In genomic region chr1:52404116-52404974, GRCh38 we compare ENCODE assay signal across 1 cellular context.
TF ChIP-seq lines count a peak whose summit lies in the region.

Gene ORC1 (minus strand): TSS chr1:52404423. CDS start chr1:52402223, 2,200 bp downstream.
A gene with protein sequence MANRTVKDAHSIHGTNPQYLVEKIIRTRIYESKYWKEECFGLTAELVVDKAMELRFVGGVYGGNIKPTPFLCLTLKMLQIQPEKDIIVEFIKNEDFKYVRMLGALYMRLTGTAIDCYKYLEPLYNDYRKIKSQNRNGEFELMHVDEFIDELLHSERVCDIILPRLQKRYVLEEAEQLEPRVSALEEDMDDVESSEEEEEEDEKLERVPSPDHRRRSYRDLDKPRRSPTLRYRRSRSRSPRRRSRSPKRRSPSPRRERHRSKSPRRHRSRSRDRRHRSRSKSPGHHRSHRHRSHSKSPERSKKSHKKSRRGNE (plus strand): TSS chr1:52404602. CDS start chr1:52404750, 148 bp downstream.

TF ChIP-seq in HepG2, 621 proteins besides CTCF, POLR2A, EP300 and RAD21 (continued from another document and continues in another):
- TF ChIP-seq, protein P1, sequence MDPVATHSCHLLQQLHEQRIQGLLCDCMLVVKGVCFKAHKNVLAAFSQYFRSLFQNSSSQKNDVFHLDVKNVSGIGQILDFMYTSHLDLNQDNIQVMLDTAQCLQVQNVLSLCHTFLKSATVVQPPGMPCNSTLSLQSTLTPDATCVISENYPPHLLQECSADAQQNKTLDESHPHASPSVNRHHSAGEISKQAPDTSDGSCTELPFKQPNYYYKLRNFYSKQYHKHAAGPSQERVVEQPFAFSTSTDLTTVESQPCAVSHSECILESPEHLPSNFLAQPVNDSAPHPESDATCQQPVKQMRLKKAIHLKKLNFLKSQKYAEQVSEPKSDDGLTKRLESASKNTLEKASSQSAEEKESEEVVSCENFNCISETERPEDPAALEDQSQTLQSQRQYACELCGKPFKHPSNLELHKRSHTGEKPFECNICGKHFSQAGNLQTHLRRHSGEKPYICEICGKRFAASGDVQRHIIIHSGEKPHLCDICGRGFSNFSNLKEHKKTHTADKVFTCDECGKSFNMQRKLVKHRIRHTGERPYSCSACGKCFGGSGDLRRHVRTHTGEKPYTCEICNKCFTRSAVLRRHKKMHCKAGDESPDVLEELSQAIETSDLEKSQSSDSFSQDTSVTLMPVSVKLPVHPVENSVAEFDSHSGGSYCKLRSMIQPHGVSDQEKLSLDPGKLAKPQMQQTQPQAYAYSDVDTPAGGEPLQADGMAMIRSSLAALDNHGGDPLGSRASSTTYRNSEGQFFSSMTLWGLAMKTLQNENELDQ (CRISPR knock-in tag; IDR thresholded peaks at IDR 0.05; ENCODE audit: borderline replicate concordance), result peak; percentile 7; the same call in 1 of the 2 replicates
- TF ChIP-seq ZSCAN9 (CRISPR knock-in tag; IDR thresholded peaks at IDR 0.05; ENCODE audit: borderline replicate concordance) (no peak), SETDB1 (CRISPR knock-in tag; IDR thresholded peaks at IDR 0.05; ENCODE audit: borderline replicate concordance) (no peak), RFXAP (CRISPR knock-in tag; IDR thresholded peaks at IDR 0.05; ENCODE audit: borderline replicate concordance) (0 out of 2 replicates have a peak, but pooled peaks have one; percentile 47), SAFB2 (CRISPR knock-in tag; IDR thresholded peaks at IDR 0.05; ENCODE audit: borderline replicate concordance, low read depth) (0 out of 2 replicates have a peak, but pooled peaks have one; percentile 87), ZSCAN25 (CRISPR knock-in tag; IDR thresholded peaks at IDR 0.05) (0 out of 2 replicates have a peak, but pooled peaks have one; percentile 25), CBX2 (IDR thresholded peaks at IDR 0.05; ENCODE audit: low read depth, low read length) (no peak), CBX2 (CRISPR knock-in tag; IDR thresholded peaks at IDR 0.05; ENCODE audit: low read depth) (peak; percentile 19; the same call in 1 of the 2 replicates), IKZF1 (IDR thresholded peaks at IDR 0.05) (no peak), KAT7 (CRISPR knock-in tag; IDR thresholded peaks at IDR 0.05; ENCODE audit: borderline replicate concordance) (no peak), EHMT2 (IDR thresholded peaks at IDR 0.05; ENCODE audit: borderline replicate concordance, low read depth, low read length) (no peak), RBM39 (IDR thresholded peaks at IDR 0.05; ENCODE audit: low read depth, low read length, poor library complexity, severe bottlenecking) (peak; percentile 65), SNAPC4 (CRISPR knock-in tag; IDR thresholded peaks at IDR 0.05) (0 out of 2 replicates have a peak, but pooled peaks have one; percentile 68), NFRKB (IDR thresholded peaks at IDR 0.05) (peak; percentile 47; the same call in 1 of the 2 replicates), ZNF678 (CRISPR knock-in tag; IDR thresholded peaks at IDR 0.05) (0 out of 2 replicates have a peak, but pooled peaks have one; percentile 35), TP53 (CRISPR knock-in tag; conservative IDR thresholded peaks at IDR 0.05) (no peak), PAX8 (CRISPR knock-in tag; IDR thresholded peaks at IDR 0.05; ENCODE audit: borderline replicate concordance) (no peak), ZUFSP (CRISPR knock-in tag; IDR thresholded peaks at IDR 0.05; ENCODE audit: borderline replicate concordance) (no peak), IKZF4 (CRISPR knock-in tag; IDR thresholded peaks at IDR 0.05; ENCODE audit: borderline replicate concordance, low read depth, not compliant biosample characterization) (peak; percentile 48), ZNF615 (CRISPR knock-in tag; IDR thresholded peaks at IDR 0.05; ENCODE audit: borderline replicate concordance) (no peak), LCORL (IDR thresholded peaks at IDR 0.05) (no peak), LCORL (CRISPR knock-in tag; IDR thresholded peaks at IDR 0.05) (no peak), NFIB (CRISPR knock-in tag; IDR thresholded peaks at IDR 0.05; ENCODE audit: borderline replicate concordance) (no peak), ZBTB7A (CRISPR knock-in tag; IDR thresholded peaks at IDR 0.05) (no peak; the same call in 1 of the 2 replicates), ZNF510 (CRISPR knock-in tag; IDR thresholded peaks at IDR 0.05; ENCODE audit: low read depth) (no peak), ZNF619 (CRISPR knock-in tag; IDR thresholded peaks at IDR 0.05) (no peak), TARDBP (CRISPR knock-in tag; IDR thresholded peaks at IDR 0.05) (peak; percentile 44; the same call in 1 of the 2 replicates), ZNF331 (CRISPR knock-in tag; IDR thresholded peaks at IDR 0.05) (0 out of 2 replicates have a peak, but pooled peaks have one; percentile 52), KLF15 (CRISPR knock-in tag; IDR thresholded peaks at IDR 0.05; ENCODE audit: borderline replicate concordance) (no peak; the same call in 1 of the 2 replicates), ZNF33A (CRISPR knock-in tag; IDR thresholded peaks at IDR 0.05; ENCODE audit: borderline replicate concordance) (no peak), HHEX (CRISPR knock-in tag; IDR thresholded peaks at IDR 0.05) (no peak), TFDP1 (CRISPR knock-in tag; IDR thresholded peaks at IDR 0.05; ENCODE audit: borderline replicate concordance) (peak; percentile 89), SRF (IDR thresholded peaks at IDR 0.05; ENCODE audit: low read depth, low read length) (peak; percentile 64; the same call in 1 of the 2 replicates), ZNF780A (CRISPR knock-in tag; IDR thresholded peaks at IDR 0.05) (no peak), CREB1 (IDR thresholded peaks at IDR 0.05) (peak; percentile 96), CREB1 (CRISPR knock-in tag; IDR thresholded peaks at IDR 0.05) (peak; percentile 99), MEF2D (CRISPR knock-in tag; IDR thresholded peaks at IDR 0.05) (peak; percentile 26; the same call in 1 of the 2 replicates), ZNF674 (CRISPR knock-in tag; IDR thresholded peaks at IDR 0.05; ENCODE audit: low read depth) (no peak), ZNF335 (CRISPR knock-in tag; IDR thresholded peaks at IDR 0.05) (peak; percentile 86)
- TF ChIP-seq, protein P2, sequence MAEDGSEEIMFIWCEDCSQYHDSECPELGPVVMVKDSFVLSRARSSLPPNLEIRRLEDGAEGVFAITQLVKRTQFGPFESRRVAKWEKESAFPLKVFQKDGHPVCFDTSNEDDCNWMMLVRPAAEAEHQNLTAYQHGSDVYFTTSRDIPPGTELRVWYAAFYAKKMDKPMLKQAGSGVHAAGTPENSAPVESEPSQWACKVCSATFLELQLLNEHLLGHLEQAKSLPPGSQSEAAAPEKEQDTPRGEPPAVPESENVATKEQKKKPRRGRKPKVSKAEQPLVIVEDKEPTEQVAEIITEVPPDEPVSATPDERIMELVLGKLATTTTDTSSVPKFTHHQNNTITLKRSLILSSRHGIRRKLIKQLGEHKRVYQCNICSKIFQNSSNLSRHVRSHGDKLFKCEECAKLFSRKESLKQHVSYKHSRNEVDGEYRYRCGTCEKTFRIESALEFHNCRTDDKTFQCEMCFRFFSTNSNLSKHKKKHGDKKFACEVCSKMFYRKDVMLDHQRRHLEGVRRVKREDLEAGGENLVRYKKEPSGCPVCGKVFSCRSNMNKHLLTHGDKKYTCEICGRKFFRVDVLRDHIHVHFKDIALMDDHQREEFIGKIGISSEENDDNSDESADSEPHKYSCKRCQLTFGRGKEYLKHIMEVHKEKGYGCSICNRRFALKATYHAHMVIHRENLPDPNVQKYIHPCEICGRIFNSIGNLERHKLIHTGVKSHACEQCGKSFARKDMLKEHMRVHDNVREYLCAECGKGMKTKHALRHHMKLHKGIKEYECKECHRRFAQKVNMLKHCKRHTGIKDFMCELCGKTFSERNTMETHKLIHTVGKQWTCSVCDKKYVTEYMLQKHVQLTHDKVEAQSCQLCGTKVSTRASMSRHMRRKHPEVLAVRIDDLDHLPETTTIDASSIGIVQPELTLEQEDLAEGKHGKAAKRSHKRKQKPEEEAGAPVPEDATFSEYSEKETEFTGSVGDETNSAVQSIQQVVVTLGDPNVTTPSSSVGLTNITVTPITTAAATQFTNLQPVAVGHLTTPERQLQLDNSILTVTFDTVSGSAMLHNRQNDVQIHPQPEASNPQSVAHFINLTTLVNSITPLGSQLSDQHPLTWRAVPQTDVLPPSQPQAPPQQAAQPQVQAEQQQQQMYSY (CRISPR knock-in tag; IDR thresholded peaks at IDR 0.05), result no peak
- TF ChIP-seq, protein P3, sequence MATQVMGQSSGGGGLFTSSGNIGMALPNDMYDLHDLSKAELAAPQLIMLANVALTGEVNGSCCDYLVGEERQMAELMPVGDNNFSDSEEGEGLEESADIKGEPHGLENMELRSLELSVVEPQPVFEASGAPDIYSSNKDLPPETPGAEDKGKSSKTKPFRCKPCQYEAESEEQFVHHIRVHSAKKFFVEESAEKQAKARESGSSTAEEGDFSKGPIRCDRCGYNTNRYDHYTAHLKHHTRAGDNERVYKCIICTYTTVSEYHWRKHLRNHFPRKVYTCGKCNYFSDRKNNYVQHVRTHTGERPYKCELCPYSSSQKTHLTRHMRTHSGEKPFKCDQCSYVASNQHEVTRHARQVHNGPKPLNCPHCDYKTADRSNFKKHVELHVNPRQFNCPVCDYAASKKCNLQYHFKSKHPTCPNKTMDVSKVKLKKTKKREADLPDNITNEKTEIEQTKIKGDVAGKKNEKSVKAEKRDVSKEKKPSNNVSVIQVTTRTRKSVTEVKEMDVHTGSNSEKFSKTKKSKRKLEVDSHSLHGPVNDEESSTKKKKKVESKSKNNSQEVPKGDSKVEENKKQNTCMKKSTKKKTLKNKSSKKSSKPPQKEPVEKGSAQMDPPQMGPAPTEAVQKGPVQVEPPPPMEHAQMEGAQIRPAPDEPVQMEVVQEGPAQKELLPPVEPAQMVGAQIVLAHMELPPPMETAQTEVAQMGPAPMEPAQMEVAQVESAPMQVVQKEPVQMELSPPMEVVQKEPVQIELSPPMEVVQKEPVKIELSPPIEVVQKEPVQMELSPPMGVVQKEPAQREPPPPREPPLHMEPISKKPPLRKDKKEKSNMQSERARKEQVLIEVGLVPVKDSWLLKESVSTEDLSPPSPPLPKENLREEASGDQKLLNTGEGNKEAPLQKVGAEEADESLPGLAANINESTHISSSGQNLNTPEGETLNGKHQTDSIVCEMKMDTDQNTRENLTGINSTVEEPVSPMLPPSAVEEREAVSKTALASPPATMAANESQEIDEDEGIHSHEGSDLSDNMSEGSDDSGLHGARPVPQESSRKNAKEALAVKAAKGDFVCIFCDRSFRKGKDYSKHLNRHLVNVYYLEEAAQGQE (IDR thresholded peaks at IDR 0.05; ENCODE audit: borderline replicate concordance in 1 of 2, low read depth in 1 of 2, low read length in 2 of 2), result peak in 1 of 2 experiments; percentile 13; a peak in 1 of 4 replicates
- TF ChIP-seq, protein P4, sequence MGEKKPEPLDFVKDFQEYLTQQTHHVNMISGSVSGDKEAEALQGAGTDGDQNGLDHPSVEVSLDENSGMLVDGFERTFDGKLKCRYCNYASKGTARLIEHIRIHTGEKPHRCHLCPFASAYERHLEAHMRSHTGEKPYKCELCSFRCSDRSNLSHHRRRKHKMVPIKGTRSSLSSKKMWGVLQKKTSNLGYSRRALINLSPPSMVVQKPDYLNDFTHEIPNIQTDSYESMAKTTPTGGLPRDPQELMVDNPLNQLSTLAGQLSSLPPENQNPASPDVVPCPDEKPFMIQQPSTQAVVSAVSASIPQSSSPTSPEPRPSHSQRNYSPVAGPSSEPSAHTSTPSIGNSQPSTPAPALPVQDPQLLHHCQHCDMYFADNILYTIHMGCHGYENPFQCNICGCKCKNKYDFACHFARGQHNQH (CRISPR knock-in tag; IDR thresholded peaks at IDR 0.05), result peak; percentile 64; the same call in 1 of the 2 replicates
